Comparison of ENCODE assay signal across 8 cellular contexts in genomic region chr6:2857580-2858337, GRCh38. TPM values are rescaled to one million over a fixed set of nuclear protein-coding genes. Genes with fewer than 3 reads are reported as not detected.
DNase-seq lines count a peak whose midpoint lies in the region; ATAC-seq and TF ChIP-seq lines count a peak whose summit lies in the region.

No MANE protein-coding gene starts in this region.

- H3K9me2 ChIP-seq in SK-N-SH = no peaks in the 10 kb centered on the region

- H3K36me3 ChIP-seq in SK-N-SH (replicated peaks in 1 of 2; ENCODE audit: control insufficient read depth in 1 of 2, insufficient read depth in 2 of 2, low read length in 1 of 2) = no peaks in the 10 kb centered on the region

- H3K36me3 Mint-ChIP-seq in activated naive CD8-positive, alpha-beta T cell treated with anti-CD3 and anti-CD28 coated beads, Interleukin-2, amount 10 ng/mL, durations not matched to agents 7 days and 5 days = peaks cover 18% of the 10 kb centered on the region
- H3K36me3 Mint-ChIP-seq in WTC11 = peaks cover 7% of the 10 kb centered on the region; the same call in 1 of the 2 replicates

- H3K9me3 Mint-ChIP-seq in activated naive CD8-positive, alpha-beta T cell treated with anti-CD3 and anti-CD28 coated beads, Interleukin-2, amount 10 ng/mL, durations not matched to agents 7 days and 5 days = peaks cover 4% of the 10 kb centered on the region
- H3K9me3 Mint-ChIP-seq in WTC11 = peaks cover 13% of the 10 kb centered on the region

- peak overlapping the region; percentile 50 for H3K4me2 ChIP-seq in SK-N-SH

- H3K9me3 ChIP-seq in SK-N-SH = no peaks in the 10 kb centered on the region

- H3F3A ChIP-seq in SK-N-SH (replicated peaks; ENCODE audit: insufficient read depth) = peaks cover 4% of the 10 kb centered on the region

- CTCF ChIA-PET in SK-N-SH (lab: Yijun Ruan, JAX) (interaction anchor here (0.8 to 3.8 kb wide), 4 partner anchors 12 to 75 kb away, joined by 3 to 24 read pairs (median 4); no protein-coding TSS in a partner anchor), WTC11 (lab: Charles Lee) (interaction anchor here (1.4 to 2.0 kb wide), 3 partner anchors 8 to 59 kb away, joined by 4 to 9 read pairs (median 4); no protein-coding TSS in a partner anchor)

- no peak for TF ChIP-seq EP300 in SK-N-SH (IDR thresholded peaks at IDR 0.05; ENCODE audit: borderline replicate concordance in 1 of 2, low read depth in 1 of 2, low read length in 1 of 2)

- H3K4me3 Mint-ChIP-seq in activated naive CD8-positive, alpha-beta T cell treated with anti-CD3 and anti-CD28 coated beads, Interleukin-2, amount 10 ng/mL, durations not matched to agents 7 days and 5 days = peak overlapping the region; percentile 90
- no peak overlapping the region for H3K4me3 Mint-ChIP-seq in WTC11

- peak overlapping the region; percentile 51 to 91 for H3K27ac ChIP-seq in SK-N-SH (ENCODE audit: low read depth in 2 of 2, low read length in 1 of 2)

- H3K4me1 ChIP-seq in SK-N-SH (ENCODE audit: control insufficient read depth in 1 of 2, insufficient read depth in 2 of 2, low read depth in 1 of 2, low read length in 1 of 2) = peaks cover 18 to 26% of the 10 kb centered on the region in 2 experiments; a peak in 2 of 4 replicates

- TF ChIP-seq CTCF in SK-N-SH (IDR thresholded peaks at IDR 0.05) (no peak), WTC11 (IDR thresholded peaks at IDR 0.05) (no peak)

- no peaks in the 10 kb centered on the region for H4K20me1 ChIP-seq in SK-N-SH (ENCODE audit: insufficient read depth)

- H3K9ac ChIP-seq in SK-N-SH = no peak overlapping the region

- DNase-seq in SK-N-SH (peak; percentile 70), left lobe of liver (ENCODE audit: low spot score) (no peak), NCI-H2081 (lab: John Stamatoyannopoulos, UW) (no peak), WTC11 (ENCODE audit: low spot score) (no peak)
- DNase-seq in activated naive CD8-positive, alpha-beta T cell treated with anti-CD3 and anti-CD28 coated beads, Interleukin-2, amount 10 ng/mL, durations not matched to agents 7 days and 5 days = peak; percentile 74
- DNase-seq in stimulated activated CD8-positive, alpha-beta memory T cell treated with anti-CD3 and anti-CD28 coated beads, Interleukin-15, amount 100 ng/mL, for 4 hours (ENCODE audit: low read depth in 2 of 2) = peak; percentile 66

- peak overlapping the region; percentile 88 for H2AFZ ChIP-seq in SK-N-SH (ENCODE audit: low read depth)

- H3K4me3 ChIP-seq in SK-N-SH (ENCODE audit: low read depth in 2 of 2, low read length in 1 of 2) = no peak overlapping the region

- H3K27me3 ChIP-seq in SK-N-SH (ENCODE audit: insufficient read depth) = no peaks in the 10 kb centered on the region

- peak overlapping the region; percentile 100 for H3K27ac Mint-ChIP-seq in activated naive CD8-positive, alpha-beta T cell treated with anti-CD3 and anti-CD28 coated beads, Interleukin-2, amount 10 ng/mL, durations not matched to agents 7 days and 5 days
- H3K27ac Mint-ChIP-seq in WTC11 = no peak overlapping the region

- H3K79me2 ChIP-seq in SK-N-SH (ENCODE audit: insufficient read depth) = no peaks in the 10 kb centered on the region

- TF ChIP-seq RAD21 in SK-N-SH (IDR thresholded peaks at IDR 0.05; ENCODE audit: low read length) = no peak

- 27% methylated on average over 16 of the region's 18 CpGs for WGBS in SK-N-SH (ENCODE audit: low lambda C conversion rate)

- ATAC-seq in GM18508 (IDR thresholded peaks at IDR 0.05; ENCODE audit: insufficient read depth, unreplicated experiment) = peak; percentile 33
- ATAC-seq in HG02970 (IDR thresholded peaks at IDR 0.05; ENCODE audit: low FRiP score, unreplicated experiment) = peak; percentile 43
- ATAC-seq in activated naive CD8-positive, alpha-beta T cell treated with anti-CD3 and anti-CD28 coated beads, Interleukin-2, amount 10 ng/mL, durations not matched to agents 7 days and 5 days (ENCODE audit: low read depth) = peak; percentile 48
- ATAC-seq in left lobe of liver = peak; percentile 71
- no peak for ATAC-seq in WTC11

- H3K4me1 Mint-ChIP-seq in activated naive CD8-positive, alpha-beta T cell treated with anti-CD3 and anti-CD28 coated beads, Interleukin-2, amount 10 ng/mL, durations not matched to agents 7 days and 5 days = peaks cover 86% of the 10 kb centered on the region
- H3K4me1 Mint-ChIP-seq in WTC11 = peaks cover 51% of the 10 kb centered on the region

- POLR2A ChIA-PET in SK-N-SH (lab: Yijun Ruan, JAX) = no interaction called here
- POLR2A ChIA-PET in activated naive CD8-positive, alpha-beta T cell treated with anti-CD3 and anti-CD28 coated beads, Interleukin-2, amount 10 ng/mL, durations not matched to agents 7 days and 5 days (lab: Charles Lee) = interaction anchor here (0.7 to 3.0 kb wide), 15 partner anchors 8 to 132 kb away, joined by 3 to 39 read pairs (median 15); partner anchors contain the start of genes SERPINB1 and SERPINB9
- POLR2A ChIA-PET in WTC11 (lab: Charles Lee) = interaction anchor here (0.7 kb wide), 1 partner anchor 63 kb away, joined by 3 read pairs; no protein-coding TSS in a partner anchor

- H3K27me3 Mint-ChIP-seq in activated naive CD8-positive, alpha-beta T cell treated with anti-CD3 and anti-CD28 coated beads, Interleukin-2, amount 10 ng/mL, durations not matched to agents 7 days and 5 days = no peaks in the 10 kb centered on the region
- no peaks in the 10 kb centered on the region for H3K27me3 Mint-ChIP-seq in WTC11 (ENCODE audit: low read depth)

TF ChIP-seq in SK-N-SH, 30 proteins besides CTCF, POLR2A, EP300 and RAD21 (continues in another document):
- TF ChIP-seq POLR2AphosphoS5 (IDR thresholded peaks at IDR 0.05; ENCODE audit: low read depth, low read length) (no peak), RXRA (IDR thresholded peaks at IDR 0.05; ENCODE audit: borderline replicate concordance, low read depth) (no peak), MEF2A (IDR thresholded peaks at IDR 0.05; ENCODE audit: borderline replicate concordance, low read depth) (no peak), SMC3 (IDR thresholded peaks at IDR 0.05; ENCODE audit: low read depth, low read length) (no peak), RCOR1 (IDR thresholded peaks at IDR 0.05; ENCODE audit: low read length) (no peak), EZH2phosphoT487 (IDR thresholded peaks at IDR 0.05; ENCODE audit: borderline replicate concordance, low read depth) (no peak)
- TF ChIP-seq, protein P1, sequence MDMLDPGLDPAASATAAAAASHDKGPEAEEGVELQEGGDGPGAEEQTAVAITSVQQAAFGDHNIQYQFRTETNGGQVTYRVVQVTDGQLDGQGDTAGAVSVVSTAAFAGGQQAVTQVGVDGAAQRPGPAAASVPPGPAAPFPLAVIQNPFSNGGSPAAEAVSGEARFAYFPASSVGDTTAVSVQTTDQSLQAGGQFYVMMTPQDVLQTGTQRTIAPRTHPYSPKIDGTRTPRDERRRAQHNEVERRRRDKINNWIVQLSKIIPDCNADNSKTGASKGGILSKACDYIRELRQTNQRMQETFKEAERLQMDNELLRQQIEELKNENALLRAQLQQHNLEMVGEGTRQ (IDR thresholded peaks at IDR 0.05; ENCODE audit: borderline replicate concordance, low read depth, low read length) = no peak
- TF ChIP-seq, protein P2, sequence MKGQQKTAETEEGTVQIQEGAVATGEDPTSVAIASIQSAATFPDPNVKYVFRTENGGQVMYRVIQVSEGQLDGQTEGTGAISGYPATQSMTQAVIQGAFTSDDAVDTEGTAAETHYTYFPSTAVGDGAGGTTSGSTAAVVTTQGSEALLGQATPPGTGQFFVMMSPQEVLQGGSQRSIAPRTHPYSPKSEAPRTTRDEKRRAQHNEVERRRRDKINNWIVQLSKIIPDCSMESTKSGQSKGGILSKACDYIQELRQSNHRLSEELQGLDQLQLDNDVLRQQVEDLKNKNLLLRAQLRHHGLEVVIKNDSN (IDR thresholded peaks at IDR 0.05; ENCODE audit: borderline replicate concordance, low read depth) = no peak

TF ChIP-seq in WTC11, 78 proteins besides CTCF, POLR2A, EP300 and RAD21 (continues in another document):
- TF ChIP-seq CBFB (CRISPR knock-in tag; IDR thresholded peaks at IDR 0.05; ENCODE audit: low read depth) (no peak), NFATC4 (CRISPR knock-in tag; IDR thresholded peaks at IDR 0.05) (no peak)
- TF ChIP-seq, protein P3, sequence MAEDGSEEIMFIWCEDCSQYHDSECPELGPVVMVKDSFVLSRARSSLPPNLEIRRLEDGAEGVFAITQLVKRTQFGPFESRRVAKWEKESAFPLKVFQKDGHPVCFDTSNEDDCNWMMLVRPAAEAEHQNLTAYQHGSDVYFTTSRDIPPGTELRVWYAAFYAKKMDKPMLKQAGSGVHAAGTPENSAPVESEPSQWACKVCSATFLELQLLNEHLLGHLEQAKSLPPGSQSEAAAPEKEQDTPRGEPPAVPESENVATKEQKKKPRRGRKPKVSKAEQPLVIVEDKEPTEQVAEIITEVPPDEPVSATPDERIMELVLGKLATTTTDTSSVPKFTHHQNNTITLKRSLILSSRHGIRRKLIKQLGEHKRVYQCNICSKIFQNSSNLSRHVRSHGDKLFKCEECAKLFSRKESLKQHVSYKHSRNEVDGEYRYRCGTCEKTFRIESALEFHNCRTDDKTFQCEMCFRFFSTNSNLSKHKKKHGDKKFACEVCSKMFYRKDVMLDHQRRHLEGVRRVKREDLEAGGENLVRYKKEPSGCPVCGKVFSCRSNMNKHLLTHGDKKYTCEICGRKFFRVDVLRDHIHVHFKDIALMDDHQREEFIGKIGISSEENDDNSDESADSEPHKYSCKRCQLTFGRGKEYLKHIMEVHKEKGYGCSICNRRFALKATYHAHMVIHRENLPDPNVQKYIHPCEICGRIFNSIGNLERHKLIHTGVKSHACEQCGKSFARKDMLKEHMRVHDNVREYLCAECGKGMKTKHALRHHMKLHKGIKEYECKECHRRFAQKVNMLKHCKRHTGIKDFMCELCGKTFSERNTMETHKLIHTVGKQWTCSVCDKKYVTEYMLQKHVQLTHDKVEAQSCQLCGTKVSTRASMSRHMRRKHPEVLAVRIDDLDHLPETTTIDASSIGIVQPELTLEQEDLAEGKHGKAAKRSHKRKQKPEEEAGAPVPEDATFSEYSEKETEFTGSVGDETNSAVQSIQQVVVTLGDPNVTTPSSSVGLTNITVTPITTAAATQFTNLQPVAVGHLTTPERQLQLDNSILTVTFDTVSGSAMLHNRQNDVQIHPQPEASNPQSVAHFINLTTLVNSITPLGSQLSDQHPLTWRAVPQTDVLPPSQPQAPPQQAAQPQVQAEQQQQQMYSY (CRISPR knock-in tag; IDR thresholded peaks at IDR 0.05) = no peak

RNA-seq across cellular contexts. Expression of gene SERPINB1, which starts 16.1 kb away (rescaled TPM):
- polyA plus RNA-seq in SK-N-SH (2012; rRNA removed) = 9.4 and 10.9 TPM in 2 replicates
- 13.1 and 18.2 TPM in 2 replicates for polyA plus RNA-seq in SK-N-SH (2012; cell fraction: cytosol; rRNA removed)
- polyA plus RNA-seq in SK-N-SH (2012; cell fraction: nucleus; rRNA removed) = 5.6 and 10.4 TPM in 2 replicates
- total RNA-seq in activated naive CD8-positive, alpha-beta T cell treated with anti-CD3 and anti-CD28 coated beads, Interleukin-2, amount 10 ng/mL, durations not matched to agents 7 days and 5 days = 10 to 100 TPM; 58.6 to 59.8 TPM
- total RNA-seq in left lobe of liver = 9.5 TPM
- total RNA-seq in WTC11 (2021) = 14.8 to 21.1 TPM (median 16.9 TPM) in 3 replicates

RNA-seq across cellular contexts. Expression of gene SERPINB9, which starts 45.4 kb away (rescaled TPM):
- 0.19 and 0.28 TPM in 2 replicates for polyA plus RNA-seq in SK-N-SH (2012; rRNA removed)
- polyA plus RNA-seq in SK-N-SH (2012; cell fraction: cytosol; rRNA removed) = 0.19 and 0.24 TPM in 2 replicates
- 0.19 and 0.23 TPM in 2 replicates for polyA plus RNA-seq in SK-N-SH (2012; cell fraction: nucleus; rRNA removed)
- total RNA-seq in activated naive CD8-positive, alpha-beta T cell treated with anti-CD3 and anti-CD28 coated beads, Interleukin-2, amount 10 ng/mL, durations not matched to agents 7 days and 5 days = 10 to 100 TPM; 56.4 to 56.8 TPM
- total RNA-seq in left lobe of liver = 2.0 TPM
- 39.5 to 43.7 TPM (median 41.6 TPM) in 3 replicates for total RNA-seq in WTC11 (2021)

Comparison
In these comparisons a context has a peak if more than half of its experiments do, and no peak if none do; other contexts are left out.
1. DNase-seq: peak in SK-N-SH (single experiment), activated naive CD8-positive, alpha-beta T cell treated with anti-CD3 and anti-CD28 coated beads, Interleukin-2, amount 10 ng/mL, durations not matched to agents 7 days and 5 days (single experiment) and stimulated activated CD8-positive, alpha-beta memory T cell treated with anti-CD3 and anti-CD28 coated beads, Interleukin-15, amount 100 ng/mL, for 4 hours (2 of 2); none in left lobe of liver (single experiment), NCI-H2081 (0 of 2) and WTC11 (single experiment).
2. RNA of gene SERPINB9, which starts 45.4 kb away (total RNA-seq): 56.4 to 56.8 TPM in activated naive CD8-positive, alpha-beta T cell treated with anti-CD3 and anti-CD28 coated beads, Interleukin-2, amount 10 ng/mL, durations not matched to agents 7 days and 5 days and 39.5 to 43.7 TPM in WTC11; 2.0 TPM in left lobe of liver (single experiment); every median in the first group is over 10 times any median in the second.